ENCODE assay signal across 8 cellular contexts in the genomic region with DNA sequence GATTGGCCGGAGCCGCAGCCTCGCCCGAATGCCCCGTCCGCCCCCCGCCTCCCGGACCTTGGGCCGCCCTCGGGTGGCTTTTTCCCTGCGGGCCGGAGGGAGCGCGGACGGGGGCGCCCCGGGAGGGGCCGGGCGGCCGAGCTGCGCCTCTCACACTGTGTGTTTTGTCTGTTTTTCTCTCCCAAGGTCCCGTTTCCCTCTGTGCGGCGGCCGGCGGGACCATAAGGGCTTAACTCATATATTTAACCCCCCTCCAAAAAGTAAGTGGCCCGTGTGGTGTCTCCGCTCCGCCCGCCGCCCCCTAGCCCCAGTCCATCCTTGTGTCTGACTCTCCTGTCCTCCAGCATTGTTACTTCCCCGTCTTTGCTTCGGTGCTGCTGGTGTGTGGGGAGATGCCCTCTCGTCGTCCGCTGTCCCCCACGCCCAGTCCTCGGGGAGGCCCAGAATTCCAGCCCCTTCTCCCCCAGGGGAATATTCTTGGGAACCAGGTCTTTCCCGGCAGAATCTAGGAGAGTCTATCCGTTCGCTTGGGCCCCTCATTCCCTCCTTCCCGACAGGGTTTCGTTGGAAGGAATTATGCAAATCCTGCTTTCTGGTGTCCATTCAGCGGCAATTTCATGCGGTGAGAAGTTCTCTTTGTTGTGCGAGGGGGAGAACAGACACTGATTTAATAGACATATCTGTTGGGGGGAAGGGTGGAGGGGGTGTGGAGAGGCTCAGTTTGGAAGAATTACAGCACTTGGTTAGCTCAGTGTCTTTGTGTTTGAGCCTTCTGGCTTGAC.
DNase-seq lines count a peak whose midpoint lies in the region; ATAC-seq and TF ChIP-seq lines count a peak whose summit lies in the region.

No MANE protein-coding gene starts in this region.

- ATAC-seq in HG03064 (IDR thresholded peaks at IDR 0.05; ENCODE audit: low read depth, unreplicated experiment) (peak; percentile 12), RWPE2 (ENCODE audit: low read depth) (peak; percentile 25), GM18873 (IDR thresholded peaks at IDR 0.05; ENCODE audit: low FRiP score, unreplicated experiment) (no peak)
- no peak for ATAC-seq in central memory CD8-positive, alpha-beta T cell (replicated peaks; ENCODE audit: extremely low read depth, poor library complexity, severe bottlenecking)

- peak overlapping the region; percentile 92 for H3K4me3 Mint-ChIP-seq in central memory CD8-positive, alpha-beta T cell

- H3K4me1 Mint-ChIP-seq in central memory CD8-positive, alpha-beta T cell, result peaks cover 58% of the 10 kb centered on the region

- peaks cover 9% of the 10 kb centered on the region for H3K36me3 Mint-ChIP-seq in central memory CD8-positive, alpha-beta T cell (ENCODE audit: insufficient read depth)

- no peak for TF ChIP-seq CTCF in RWPE2 (IDR thresholded peaks at IDR 0.05; ENCODE audit: poor library complexity, severe bottlenecking)

- peaks cover 21% of the 10 kb centered on the region for H3K4me1 ChIP-seq in RWPE2 (ENCODE audit: insufficient read depth, poor library complexity, severe bottlenecking)

- H3K27me3 Mint-ChIP-seq in central memory CD8-positive, alpha-beta T cell, result no peaks in the 10 kb centered on the region

- no peaks in the 10 kb centered on the region for H3K9me3 Mint-ChIP-seq in central memory CD8-positive, alpha-beta T cell

- peak overlapping the region; percentile 94 for H3K27ac Mint-ChIP-seq in central memory CD8-positive, alpha-beta T cell (ENCODE audit: low read depth)

- peak overlapping the region; percentile 98 for H3K4me3 ChIP-seq in RWPE2 (ENCODE audit: severe bottlenecking)

- peaks cover 10% of the 10 kb centered on the region for H3K36me3 ChIP-seq in RWPE2 (ENCODE audit: low read depth)

- H3K27me3 ChIP-seq in RWPE2 (ENCODE audit: insufficient read depth, poor library complexity, severe bottlenecking), result no peaks in the 10 kb centered on the region

- DNase-seq in activated T-cell treated with anti-CD3 and anti-CD28 coated beads for 1 hour (ENCODE audit: low read depth), result peak; percentile 3
- no peak for DNase-seq in activated T-cell treated with anti-CD3 and anti-CD28 coated beads, Interleukin-2, amount 50 U/mL, for 1 hour
- DNase-seq in RWPE2 (ENCODE audit: low spot score), result no peak
- DNase-seq in central memory CD8-positive, alpha-beta T cell (ENCODE audit: low spot score in 2 of 2), result no peak
- peak; percentile 45 for DNase-seq in kidney tubule cell (ENCODE audit: low spot score)
- peak; percentile 12 for DNase-seq in stimulated activated CD4-positive, alpha-beta T cell treated with anti-CD3 and anti-CD28 coated beads, Interleukin-4, amount 100 ng/mL, for 1 hour

- H3K9me3 ChIP-seq in RWPE2 (ENCODE audit: severe bottlenecking), result no peaks in the 10 kb centered on the region

- peak overlapping the region; percentile 83 for H3K27ac ChIP-seq in RWPE2 (ENCODE audit: poor library complexity, severe bottlenecking)

Comparison
In these comparisons a context has a peak if more than half of its experiments do, and no peak if none do; other contexts are left out.
1. DNase-seq: peak in activated T-cell treated with anti-CD3 and anti-CD28 coated beads for 1 hour (single experiment), kidney tubule cell (single experiment) and stimulated activated CD4-positive, alpha-beta T cell treated with anti-CD3 and anti-CD28 coated beads, Interleukin-4, amount 100 ng/mL, for 1 hour (single experiment); none in activated T-cell treated with anti-CD3 and anti-CD28 coated beads, Interleukin-2, amount 50 U/mL, for 1 hour (single experiment), RWPE2 (single experiment) and central memory CD8-positive, alpha-beta T cell (0 of 2).
2. ATAC-seq: peak in HG03064 (single experiment) and RWPE2 (single experiment); none in central memory CD8-positive, alpha-beta T cell (single experiment) and GM18873 (single experiment).